Comparison of ENCODE assay signal across 1 cellular context in the genomic region with DNA sequence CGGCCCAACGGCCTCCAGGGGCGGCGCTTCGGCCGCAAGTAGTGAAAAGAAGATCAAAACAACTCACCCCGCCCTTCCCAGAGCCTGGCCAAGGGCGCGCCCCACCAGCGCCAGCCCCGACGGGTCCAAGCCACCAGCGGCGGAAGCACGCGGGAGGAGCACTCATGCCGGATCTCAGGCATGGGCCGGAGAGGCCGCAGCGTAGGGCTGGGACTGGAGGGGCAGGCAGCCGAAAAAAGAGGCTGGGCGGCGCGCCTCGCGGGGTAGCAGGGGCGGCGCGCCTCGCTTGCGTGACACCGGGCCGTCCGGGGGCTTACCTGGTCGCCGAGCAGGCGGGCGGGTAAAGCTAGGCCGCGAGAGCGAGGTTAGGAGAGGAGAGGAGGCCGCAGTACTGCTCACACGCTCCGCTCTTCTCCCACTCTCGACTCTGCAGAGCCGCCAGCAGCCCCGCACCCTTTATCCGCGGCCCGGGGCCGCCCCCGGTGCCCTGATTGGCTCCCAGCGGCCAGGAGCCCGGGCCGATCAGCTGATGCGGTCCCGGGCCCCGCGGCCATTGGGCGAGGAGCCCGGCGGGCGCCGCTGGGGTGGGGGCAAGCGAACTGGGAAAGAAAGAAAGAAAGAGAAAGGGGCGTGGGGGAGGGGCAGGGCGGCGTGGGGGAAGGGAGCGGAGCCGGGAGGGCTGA.
TF ChIP-seq lines count a peak whose summit lies in the region.

GLUL (minus strand) TSS at position 429 of the 683 bp plus-strand sequence. CDS start 3,053 bp downstream, outside the sequence.

TF ChIP-seq in HepG2, 621 proteins besides CTCF, POLR2A, EP300 and RAD21 (continued from another document and continues in another):
- TF ChIP-seq, protein P1, sequence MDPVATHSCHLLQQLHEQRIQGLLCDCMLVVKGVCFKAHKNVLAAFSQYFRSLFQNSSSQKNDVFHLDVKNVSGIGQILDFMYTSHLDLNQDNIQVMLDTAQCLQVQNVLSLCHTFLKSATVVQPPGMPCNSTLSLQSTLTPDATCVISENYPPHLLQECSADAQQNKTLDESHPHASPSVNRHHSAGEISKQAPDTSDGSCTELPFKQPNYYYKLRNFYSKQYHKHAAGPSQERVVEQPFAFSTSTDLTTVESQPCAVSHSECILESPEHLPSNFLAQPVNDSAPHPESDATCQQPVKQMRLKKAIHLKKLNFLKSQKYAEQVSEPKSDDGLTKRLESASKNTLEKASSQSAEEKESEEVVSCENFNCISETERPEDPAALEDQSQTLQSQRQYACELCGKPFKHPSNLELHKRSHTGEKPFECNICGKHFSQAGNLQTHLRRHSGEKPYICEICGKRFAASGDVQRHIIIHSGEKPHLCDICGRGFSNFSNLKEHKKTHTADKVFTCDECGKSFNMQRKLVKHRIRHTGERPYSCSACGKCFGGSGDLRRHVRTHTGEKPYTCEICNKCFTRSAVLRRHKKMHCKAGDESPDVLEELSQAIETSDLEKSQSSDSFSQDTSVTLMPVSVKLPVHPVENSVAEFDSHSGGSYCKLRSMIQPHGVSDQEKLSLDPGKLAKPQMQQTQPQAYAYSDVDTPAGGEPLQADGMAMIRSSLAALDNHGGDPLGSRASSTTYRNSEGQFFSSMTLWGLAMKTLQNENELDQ (CRISPR knock-in tag; IDR thresholded peaks at IDR 0.05; ENCODE audit: borderline replicate concordance): peak; percentile 60; the same call in 1 of the 2 replicates
- TF ChIP-seq, protein P2, sequence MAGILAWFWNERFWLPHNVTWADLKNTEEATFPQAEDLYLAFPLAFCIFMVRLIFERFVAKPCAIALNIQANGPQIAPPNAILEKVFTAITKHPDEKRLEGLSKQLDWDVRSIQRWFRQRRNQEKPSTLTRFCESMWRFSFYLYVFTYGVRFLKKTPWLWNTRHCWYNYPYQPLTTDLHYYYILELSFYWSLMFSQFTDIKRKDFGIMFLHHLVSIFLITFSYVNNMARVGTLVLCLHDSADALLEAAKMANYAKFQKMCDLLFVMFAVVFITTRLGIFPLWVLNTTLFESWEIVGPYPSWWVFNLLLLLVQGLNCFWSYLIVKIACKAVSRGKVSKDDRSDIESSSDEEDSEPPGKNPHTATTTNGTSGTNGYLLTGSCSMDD (CRISPR knock-in tag; IDR thresholded peaks at IDR 0.05): no peak
- peak; percentile 22; the same call in 1 of the 2 replicates for TF ChIP-seq NCOA2 (CRISPR knock-in tag; IDR thresholded peaks at IDR 0.05)
- peak; percentile 91 for TF ChIP-seq ZSCAN25 (CRISPR knock-in tag; IDR thresholded peaks at IDR 0.05)
- TF ChIP-seq ETS1 (CRISPR knock-in tag; IDR thresholded peaks at IDR 0.05): no peak
- no peak; the same call in 1 of the 2 replicates for TF ChIP-seq ZBTB25 (CRISPR knock-in tag; IDR thresholded peaks at IDR 0.05)
- peak; percentile 37 for TF ChIP-seq SKIL (CRISPR knock-in tag; IDR thresholded peaks at IDR 0.05; ENCODE audit: borderline replicate concordance)
- TF ChIP-seq HMGXB3 (CRISPR knock-in tag; IDR thresholded peaks at IDR 0.05; ENCODE audit: borderline replicate concordance): 0 out of 2 replicates have a peak, but pooled peaks have one; percentile 61
- TF ChIP-seq KAT7 (CRISPR knock-in tag; IDR thresholded peaks at IDR 0.05; ENCODE audit: borderline replicate concordance): no peak
- TF ChIP-seq TCF7 (IDR thresholded peaks at IDR 0.05; ENCODE audit: low read depth): no peak
- TF ChIP-seq RARA (CRISPR knock-in tag; IDR thresholded peaks at IDR 0.05): no peak
- no peak for TF ChIP-seq SPEN (CRISPR knock-in tag; IDR thresholded peaks at IDR 0.05; ENCODE audit: low read depth)
- no peak for TF ChIP-seq KDM5A (IDR thresholded peaks at IDR 0.05; ENCODE audit: borderline replicate concordance, low read length)
- no peak; the same call in 1 of the 2 replicates for TF ChIP-seq ZNF766 (CRISPR knock-in tag; IDR thresholded peaks at IDR 0.05; ENCODE audit: borderline replicate concordance)
- TF ChIP-seq XBP1 (CRISPR knock-in tag; IDR thresholded peaks at IDR 0.05): peak; percentile 42; the same call in 1 of the 2 replicates
- no peak for TF ChIP-seq ZBTB33 (CRISPR knock-in tag; IDR thresholded peaks at IDR 0.05)
- 0 out of 2 replicates have a peak, but pooled peaks have one; percentile 56 for TF ChIP-seq ZNF484 (CRISPR knock-in tag; IDR thresholded peaks at IDR 0.05; ENCODE audit: borderline replicate concordance, low read depth)
- peak; percentile 64 for TF ChIP-seq SP2 (CRISPR knock-in tag; IDR thresholded peaks at IDR 0.05)
- TF ChIP-seq HCFC1 (IDR thresholded peaks at IDR 0.05; ENCODE audit: low read depth, low read length): no peak; the same call in 1 of the 2 replicates
- TF ChIP-seq ZFX (CRISPR knock-in tag; IDR thresholded peaks at IDR 0.05; ENCODE audit: low read depth): peak; percentile 96
- TF ChIP-seq ZBTB42 (CRISPR knock-in tag; IDR thresholded peaks at IDR 0.05): no peak; the same call in 1 of the 2 replicates
- no peak; the same call in 1 of the 2 replicates for TF ChIP-seq ZSCAN29 (CRISPR knock-in tag; conservative IDR thresholded peaks at IDR 0.05)
- 0 out of 2 replicates have a peak, but pooled peaks have one; percentile 35 for TF ChIP-seq HOXA3 (CRISPR knock-in tag; IDR thresholded peaks at IDR 0.05)
- no peak for TF ChIP-seq ZNF451 (CRISPR knock-in tag; IDR thresholded peaks at IDR 0.05)
- no peak; the same call in 1 of the 2 replicates for TF ChIP-seq ZNF639 (CRISPR knock-in tag; conservative IDR thresholded peaks at IDR 0.05)
- peak; percentile 99 for TF ChIP-seq TAF1 (CRISPR knock-in tag; IDR thresholded peaks at IDR 0.05)
- no peak for TF ChIP-seq KDM6A (CRISPR knock-in tag; IDR thresholded peaks at IDR 0.05; ENCODE audit: low read depth)
- TF ChIP-seq SRY (CRISPR knock-in tag; IDR thresholded peaks at IDR 0.05): peak; percentile 93
- TF ChIP-seq ZNF274 (CRISPR knock-in tag; IDR thresholded peaks at IDR 0.05): peak; percentile 94; the same call in 1 of the 2 replicates
- TF ChIP-seq, protein P3, sequence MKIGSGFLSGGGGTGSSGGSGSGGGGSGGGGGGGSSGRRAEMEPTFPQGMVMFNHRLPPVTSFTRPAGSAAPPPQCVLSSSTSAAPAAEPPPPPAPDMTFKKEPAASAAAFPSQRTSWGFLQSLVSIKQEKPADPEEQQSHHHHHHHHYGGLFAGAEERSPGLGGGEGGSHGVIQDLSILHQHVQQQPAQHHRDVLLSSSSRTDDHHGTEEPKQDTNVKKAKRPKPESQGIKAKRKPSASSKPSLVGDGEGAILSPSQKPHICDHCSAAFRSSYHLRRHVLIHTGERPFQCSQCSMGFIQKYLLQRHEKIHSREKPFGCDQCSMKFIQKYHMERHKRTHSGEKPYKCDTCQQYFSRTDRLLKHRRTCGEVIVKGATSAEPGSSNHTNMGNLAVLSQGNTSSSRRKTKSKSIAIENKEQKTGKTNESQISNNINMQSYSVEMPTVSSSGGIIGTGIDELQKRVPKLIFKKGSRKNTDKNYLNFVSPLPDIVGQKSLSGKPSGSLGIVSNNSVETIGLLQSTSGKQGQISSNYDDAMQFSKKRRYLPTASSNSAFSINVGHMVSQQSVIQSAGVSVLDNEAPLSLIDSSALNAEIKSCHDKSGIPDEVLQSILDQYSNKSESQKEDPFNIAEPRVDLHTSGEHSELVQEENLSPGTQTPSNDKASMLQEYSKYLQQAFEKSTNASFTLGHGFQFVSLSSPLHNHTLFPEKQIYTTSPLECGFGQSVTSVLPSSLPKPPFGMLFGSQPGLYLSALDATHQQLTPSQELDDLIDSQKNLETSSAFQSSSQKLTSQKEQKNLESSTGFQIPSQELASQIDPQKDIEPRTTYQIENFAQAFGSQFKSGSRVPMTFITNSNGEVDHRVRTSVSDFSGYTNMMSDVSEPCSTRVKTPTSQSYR (CRISPR knock-in tag; IDR thresholded peaks at IDR 0.05; ENCODE audit: borderline replicate concordance): no peak; the same call in 1 of the 2 replicates
- peak; percentile 16; the same call in 1 of the 2 replicates for TF ChIP-seq ZNF121 (CRISPR knock-in tag; IDR thresholded peaks at IDR 0.05)
- no peak for TF ChIP-seq ZKSCAN1 (IDR thresholded peaks at IDR 0.05; ENCODE audit: low read length)
- TF ChIP-seq ZNF260 (CRISPR knock-in tag; IDR thresholded peaks at IDR 0.05; ENCODE audit: borderline replicate concordance, low read depth): no peak
- no peak for TF ChIP-seq ZNF549 (CRISPR knock-in tag; IDR thresholded peaks at IDR 0.05)
- TF ChIP-seq ZNF737 (CRISPR knock-in tag; IDR thresholded peaks at IDR 0.05; ENCODE audit: borderline replicate concordance): peak; percentile 96
- TF ChIP-seq ZBTB1 (CRISPR knock-in tag; IDR thresholded peaks at IDR 0.05; ENCODE audit: borderline replicate concordance): no peak
- peak; percentile 82; the same call in 1 of the 2 replicates for TF ChIP-seq SNAI1 (CRISPR knock-in tag; IDR thresholded peaks at IDR 0.05; ENCODE audit: borderline replicate concordance)
- TF ChIP-seq MAFG (CRISPR knock-in tag; IDR thresholded peaks at IDR 0.05): no peak
- TF ChIP-seq ZNF792 (CRISPR knock-in tag; IDR thresholded peaks at IDR 0.05): no peak
